ENCODE assay signal across 8 cellular contexts in the genomic region with DNA sequence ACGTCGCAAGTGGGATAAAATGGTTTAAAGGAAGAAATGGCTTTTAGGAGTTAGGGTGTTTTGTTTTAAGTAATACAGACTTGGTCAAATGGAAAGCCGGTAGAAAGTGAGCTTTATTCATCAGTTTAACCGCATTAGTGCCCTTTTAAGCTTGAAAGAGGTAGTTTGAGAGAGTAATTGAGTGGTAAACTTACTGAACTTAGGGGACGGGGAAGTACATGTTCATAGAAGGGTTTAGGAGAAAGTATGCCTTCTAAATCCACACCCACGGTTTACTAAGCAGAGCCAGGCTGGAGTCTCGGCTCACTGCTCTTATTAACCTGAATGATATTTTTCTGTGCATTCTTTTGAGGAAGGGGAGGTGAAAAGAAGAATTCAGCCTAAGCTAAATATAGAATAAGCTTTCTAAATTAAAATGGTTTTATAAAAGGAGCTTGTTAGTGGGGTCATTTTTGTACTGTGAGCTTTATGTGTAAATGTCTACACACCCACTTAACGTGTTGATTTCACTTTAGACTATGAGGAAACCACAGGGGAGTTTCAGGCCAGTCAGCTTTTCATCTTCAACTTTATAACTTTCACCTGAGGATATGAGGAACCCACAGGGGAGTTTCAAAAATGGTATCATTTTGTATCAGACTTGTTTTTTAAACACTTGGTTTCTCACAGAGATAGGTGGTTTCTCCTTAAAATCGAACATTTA. TPM values are rescaled to one million over a fixed set of nuclear protein-coding genes. Genes with fewer than 3 reads are reported as not detected.
DNase-seq lines count a peak whose midpoint lies in the region; ATAC-seq, FAIRE-seq and TF ChIP-seq lines count a peak whose summit lies in the region.
"Not testable (repeated sequence)": the region's sequence is repeated elsewhere in the genome, so short reads cannot be mapped to it uniquely, and the experiment has no call there.

No MANE protein-coding gene starts in this region.

- not testable (repeated sequence) for H3K9me3 ChIP-seq in HCT116 (ENCODE audit: control insufficient read depth in 1 of 2, insufficient read depth in 1 of 2, low read depth in 1 of 2, low read length in 2 of 2); astrocyte (ENCODE audit: insufficient read depth, low read depth, low read length); upper lobe of right lung

- H3K9ac ChIP-seq in HCT116 (ENCODE audit: low read length): not testable (repeated sequence)
- peak overlapping the region; percentile 43 for H3K9ac ChIP-seq in astrocyte (ENCODE audit: low read length)

- not testable (repeated sequence) for H3K27me3 ChIP-seq in HCT116 (ENCODE audit: insufficient read depth, low read length); astrocyte (ENCODE audit: insufficient read depth, low read length); upper lobe of right lung

- H3K79me2 ChIP-seq in HCT116 (ENCODE audit: insufficient read depth, low read length); astrocyte (ENCODE audit: insufficient read depth, low read length): not testable (repeated sequence)

- not testable (repeated sequence) for TF ChIP-seq POLR2A in HCT116 (IDR thresholded peaks at IDR 0.05; ENCODE audit: borderline replicate concordance, extremely low read depth, insufficient read depth, insufficient read length)

- H3K36me3 ChIP-seq in HCT116 (ENCODE audit: control insufficient read depth in 1 of 2, insufficient read depth in 2 of 2, low read length in 2 of 2); astrocyte (ENCODE audit: insufficient read depth, low read length); upper lobe of right lung: not testable (repeated sequence)

- not testable (repeated sequence) for H3K9me3 Mint-ChIP-seq in WTC11; astrocyte (ENCODE audit: unreplicated experiment); osteocyte (ENCODE audit: unreplicated experiment)

- CTCF ChIA-PET in HCT116 (lab: Charles Lee); WTC11 (lab: Charles Lee): not testable (repeated sequence)

- not testable (repeated sequence) for H3K36me3 Mint-ChIP-seq in WTC11; astrocyte (ENCODE audit: low read depth, unreplicated experiment); osteocyte (ENCODE audit: unreplicated experiment)

- peaks cover 22% of the 10 kb centered on the region for H3K27me3 Mint-ChIP-seq in WTC11 (ENCODE audit: low read depth)
- H3K27me3 Mint-ChIP-seq in astrocyte (ENCODE audit: low read depth, unreplicated experiment); osteocyte (ENCODE audit: unreplicated experiment): not testable (repeated sequence)

- RAD21 ChIA-PET in HCT116 (lab: Charles Lee; ENCODE audit: low non-redundant PET in 1 of 2, low total read pairs in 2 of 2, uncharacterized antibody in 2 of 2, unreplicated experiment in 2 of 2): not testable (repeated sequence)

- H3K27ac ChIP-seq in HCT116 (ENCODE audit: low read depth, low read length); astrocyte (ENCODE audit: low read depth, low read length): not testable (repeated sequence)
- peak overlapping the region; percentile 70 for H3K27ac ChIP-seq in upper lobe of right lung

- not testable (repeated sequence) for H3K27ac Mint-ChIP-seq in WTC11
- H3K27ac Mint-ChIP-seq in astrocyte (ENCODE audit: unreplicated experiment) (peak overlapping the region; percentile 48), osteocyte (ENCODE audit: unreplicated experiment) (peak overlapping the region; percentile 94)

- not testable (repeated sequence) for DNase-seq in GM18507 (ENCODE audit: extremely low spot score, insufficient read length, low read depth); HCT116 (ENCODE audit: low read depth, low spot score); WTC11 (ENCODE audit: low spot score); astrocyte (ENCODE audit: low read depth); fibroblast of villous mesenchyme (ENCODE audit: low read depth); osteocyte (ENCODE audit: extremely low spot score, unreplicated experiment); upper lobe of right lung

- ATAC-seq in HCT116, WTC11, upper lobe of right lung: not testable (repeated sequence)
- ATAC-seq in HG03565 (IDR thresholded peaks at IDR 0.05; ENCODE audit: unreplicated experiment): peak; percentile 42

- H2AFZ ChIP-seq in HCT116 (ENCODE audit: low read depth, low read length, poor library complexity, severe bottlenecking); astrocyte (ENCODE audit: low read depth, low read length): not testable (repeated sequence)

- H3K4me3 ChIP-seq in HCT116 (replicated peaks in 1 of 2; ENCODE audit: low read depth in 1 of 2, low read length in 2 of 2): peak overlapping the region; percentile 20 to 23; a peak in 3 of 4 replicates
- H3K4me3 ChIP-seq in astrocyte (ENCODE audit: insufficient read depth, low read depth, low read length): not testable (repeated sequence)
- peak overlapping the region; percentile 32 for H3K4me3 ChIP-seq in fibroblast of villous mesenchyme (ENCODE audit: low read depth, low read length)
- peak overlapping the region; percentile 40 for H3K4me3 ChIP-seq in upper lobe of right lung

- H3K4me1 Mint-ChIP-seq in WTC11; astrocyte (ENCODE audit: low read depth, unreplicated experiment): not testable (repeated sequence)
- peaks cover 14% of the 10 kb centered on the region for H3K4me1 Mint-ChIP-seq in osteocyte (ENCODE audit: unreplicated experiment)

- not testable (repeated sequence) for H3K4me1 ChIP-seq in HCT116 (ENCODE audit: control insufficient read depth in 1 of 2, insufficient read depth in 2 of 2, low read length in 2 of 2); astrocyte (ENCODE audit: insufficient read depth, low read length); upper lobe of right lung

- FAIRE-seq in GM18507 (lab: Jason Lieb, UNC): peak; percentile 18
- not testable (repeated sequence) for FAIRE-seq in astrocyte (lab: Jason Lieb, UNC)

- TF ChIP-seq RAD21 in HCT116 (IDR thresholded peaks at IDR 0.05; ENCODE audit: low read depth): not testable (repeated sequence)

- TF ChIP-seq CTCF in HCT116 (IDR thresholded peaks at IDR 0.05 in 2 of 3, conservative IDR thresholded peaks at IDR 0.05 in 1 of 3; ENCODE audit: borderline replicate concordance in 1 of 3, insufficient read depth in 1 of 3, low read depth in 2 of 3, low read length in 2 of 3); WTC11 (IDR thresholded peaks at IDR 0.05); astrocyte (IDR thresholded peaks at IDR 0.05; ENCODE audit: insufficient read depth, low read depth, low read length); fibroblast of villous mesenchyme (IDR thresholded peaks at IDR 0.05; ENCODE audit: insufficient read depth, low read depth, low read length); osteocyte (IDR thresholded peaks at IDR 0.05); upper lobe of right lung (IDR thresholded peaks at IDR 0.05): not testable (repeated sequence)

- not testable (repeated sequence) for H3K9me2 ChIP-seq in HCT116 (ENCODE audit: insufficient read depth)

- POLR2A ChIA-PET in HCT116 (lab: Charles Lee); WTC11 (lab: Charles Lee): not testable (repeated sequence)

- not testable (repeated sequence) for H4K20me1 ChIP-seq in HCT116 (ENCODE audit: insufficient read depth); astrocyte (ENCODE audit: insufficient read depth, low read length)

- BruUV-seq in HCT116 (replicated peaks; lab: Mats Ljungman, UMichigan): TSS peak; percentile 75

- H3K4me3 Mint-ChIP-seq in WTC11: peak overlapping the region; percentile 70
- H3K4me3 Mint-ChIP-seq in astrocyte (ENCODE audit: unreplicated experiment): peak overlapping the region; percentile 87
- H3K4me3 Mint-ChIP-seq in osteocyte (ENCODE audit: unreplicated experiment): peak overlapping the region; percentile 82

- intact Hi-C loops in HCT116 (cut with micrococcal nuclease); upper lobe of right lung (cut with DNase I): not testable (repeated sequence)

- H3K4me2 ChIP-seq in HCT116 (ENCODE audit: low read length) (peak overlapping the region; percentile 33), astrocyte (ENCODE audit: low read length) (peak overlapping the region; percentile 70)

RNA-seq across cellular contexts. Expression of a gene that starts 26.5 kb away (rescaled TPM):
- total RNA-seq in HCT116 (2021; ENCODE audit: unreplicated experiment) (0.44 TPM), WTC11 (2021) (0.39 TPM in 1 of 3 replicates, not detected in the others), astrocyte (1.5 and 1.6 TPM in 2 replicates), fibroblast of villous mesenchyme (under 0.01 and 1.3 TPM in 2 replicates), osteocyte (2.7 and 3.5 TPM in 2 replicates), upper lobe of right lung (3.0 TPM)
- polyA plus RNA-seq in HCT116 (2012): not detected in 2 replicates
